7 cellular contexts compared by ENCODE assay signal in genomic region chr3:131380830-131381444, GRCh38. TPM values are rescaled to one million over a fixed set of nuclear protein-coding genes. Genes with fewer than 3 reads are reported as not detected.
DNase-seq lines count a peak whose midpoint lies in the region; ATAC-seq and TF ChIP-seq lines count a peak whose summit lies in the region.
"Not testable (repeated sequence)": the region's sequence is repeated elsewhere in the genome, so short reads cannot be mapped to it uniquely, and the experiment has no call there.

No MANE protein-coding gene starts in this region.

- H3K9ac ChIP-seq in parathyroid adenoma: peak overlapping the region; percentile 49

- H3K27ac ChIP-seq in effector memory CD4-positive, alpha-beta T cell (ENCODE audit: insufficient read depth, low read length, poor library complexity, severe bottlenecking): peak overlapping the region; percentile 39
- peak overlapping the region; percentile 84 for H3K27ac ChIP-seq in parathyroid adenoma

- H3K36me3 ChIP-seq in effector memory CD4-positive, alpha-beta T cell (ENCODE audit: control insufficient read depth, insufficient read depth, low read length); kidney epithelial cell (ENCODE audit: control insufficient read depth, insufficient read depth, low read length); parathyroid adenoma (ENCODE audit: control insufficient read depth, insufficient read depth, low read length): not testable (repeated sequence)

- peak overlapping the region; percentile 93 for H2AFZ ChIP-seq in parathyroid adenoma

- H3K27me3 Mint-ChIP-seq in activated T-cell treated with anti-CD3 and anti-CD28 coated beads, Interleukin-2, amount 50 U/mL, for 24 hours: not testable (repeated sequence)

- H3K4me2 ChIP-seq in parathyroid adenoma (ENCODE audit: low read length): peak overlapping the region; percentile 56

- peak overlapping the region; percentile 92 for H3K4me3 ChIP-seq in effector memory CD4-positive, alpha-beta T cell (ENCODE audit: insufficient read depth, low read depth, low read length, poor library complexity, severe bottlenecking)
- peak overlapping the region; percentile 84 for H3K4me3 ChIP-seq in kidney epithelial cell (ENCODE audit: low read depth, low read length)
- peak overlapping the region; percentile 70 for H3K4me3 ChIP-seq in parathyroid adenoma (ENCODE audit: low read depth, low read length)

- H3K4me1 ChIP-seq in effector memory CD4-positive, alpha-beta T cell (ENCODE audit: control insufficient read depth, insufficient read depth, low read length, poor library complexity, severe bottlenecking); parathyroid adenoma: not testable (repeated sequence)

- peaks cover 22% of the 10 kb centered on the region for H3K4me1 Mint-ChIP-seq in activated T-cell treated with anti-CD3 and anti-CD28 coated beads, Interleukin-2, amount 50 U/mL, for 24 hours (ENCODE audit: low read depth)

- peak overlapping the region; percentile 93 for H3K27ac Mint-ChIP-seq in activated T-cell treated with anti-CD3 and anti-CD28 coated beads, Interleukin-2, amount 50 U/mL, for 24 hours

- H3K9me3 Mint-ChIP-seq in activated T-cell treated with anti-CD3 and anti-CD28 coated beads, Interleukin-2, amount 50 U/mL, for 24 hours: not testable (repeated sequence)

- not testable (repeated sequence) for TF ChIP-seq CTCF in kidney epithelial cell (IDR thresholded peaks at IDR 0.05; ENCODE audit: insufficient read depth, low read length, poor library complexity, severe bottlenecking); parathyroid adenoma (IDR thresholded peaks at IDR 0.05)

- H3K27me3 ChIP-seq in effector memory CD4-positive, alpha-beta T cell (replicated peaks; ENCODE audit: control insufficient read depth, insufficient read depth, low read length, poor library complexity, severe bottlenecking); kidney epithelial cell (ENCODE audit: control insufficient read depth, insufficient read depth, low read length); parathyroid adenoma (ENCODE audit: control insufficient read depth, insufficient read depth, low read length): not testable (repeated sequence)

- H3K9me3 ChIP-seq in effector memory CD4-positive, alpha-beta T cell (ENCODE audit: control insufficient read depth, low read length); parathyroid adenoma (ENCODE audit: control insufficient read depth, low read length): not testable (repeated sequence)

- H3K36me3 Mint-ChIP-seq in activated T-cell treated with anti-CD3 and anti-CD28 coated beads, Interleukin-2, amount 50 U/mL, for 24 hours (ENCODE audit: low read depth): peaks cover 21% of the 10 kb centered on the region

- ATAC-seq in GM18511 (IDR thresholded peaks at IDR 0.05; ENCODE audit: unreplicated experiment) (peak; percentile 28), HG02798 (IDR thresholded peaks at IDR 0.05; ENCODE audit: poor library complexity, unreplicated experiment) (peak; percentile 0)

- peak; percentile 39 for DNase-seq in NCI-H1092 treated with DMSO at 0.1 percent for 48 hours (lab: John Stamatoyannopoulos, UW)
- DNase-seq in activated T-cell treated with anti-CD3 and anti-CD28 coated beads, Interleukin-2, amount 50 U/mL, for 24 hours: peak; percentile 34
- DNase-seq in effector memory CD4-positive, alpha-beta T cell; kidney epithelial cell (ENCODE audit: low read depth): not testable (repeated sequence)

- H3K4me3 Mint-ChIP-seq in activated T-cell treated with anti-CD3 and anti-CD28 coated beads, Interleukin-2, amount 50 U/mL, for 24 hours: peak overlapping the region; percentile 93

- peaks cover 15% of the 10 kb centered on the region for H3K79me2 ChIP-seq in parathyroid adenoma

RNA-seq across cellular contexts. Expression of gene NUDT16, which starts 0.6 kb away (rescaled TPM):
- 13.1 and 14.0 TPM in 2 replicates for total RNA-seq in kidney epithelial cell
